Comparison of ENCODE assay signal across 1 cellular context in the genomic region with DNA sequence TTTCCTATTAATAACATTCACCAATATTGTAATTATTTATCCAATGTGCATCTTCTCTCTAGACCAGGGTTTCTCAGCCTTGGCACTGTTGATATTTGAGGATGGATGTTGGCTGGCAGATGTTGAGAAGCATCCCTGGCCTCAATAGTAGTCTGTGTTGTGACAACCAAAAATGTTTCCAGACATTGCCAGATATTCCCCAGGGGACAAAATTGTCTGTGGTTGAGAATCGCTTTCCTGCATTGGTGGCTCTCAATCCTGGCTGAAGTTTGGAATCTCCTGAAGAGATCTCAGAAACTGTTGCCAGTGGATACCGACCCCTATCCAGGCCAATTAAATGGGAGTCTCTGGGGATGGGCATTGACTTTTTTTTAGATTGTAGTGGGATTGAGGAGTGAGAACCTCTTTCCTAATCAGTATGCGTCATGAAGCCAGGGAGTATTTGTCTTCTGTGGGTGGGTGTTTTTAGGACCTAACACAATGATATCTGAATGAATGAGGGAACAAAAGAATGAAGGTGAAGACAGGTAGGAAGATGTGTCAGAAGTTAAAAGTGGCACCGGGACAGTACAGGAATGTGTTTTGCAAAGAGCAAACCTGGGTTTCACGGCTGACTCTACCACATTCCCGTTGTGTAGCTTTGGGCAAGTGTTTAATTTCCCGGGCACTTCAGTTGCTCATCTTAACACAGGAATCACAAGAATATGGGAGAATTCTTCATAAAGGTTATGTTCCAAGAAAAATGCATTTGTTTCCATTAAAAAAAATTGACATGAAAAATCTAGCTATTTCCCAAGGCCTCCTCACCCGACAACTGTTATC.
TF ChIP-seq lines count a peak whose summit lies in the region.

No MANE protein-coding gene starts in this region.

TF ChIP-seq in HepG2, 621 proteins besides CTCF, POLR2A, EP300 and RAD21:
- TF ChIP-seq SMARCC2 (IDR thresholded peaks at IDR 0.05) (no peak), SP4 (CRISPR knock-in tag; IDR thresholded peaks at IDR 0.05) (no peak), ZNF768 (CRISPR knock-in tag; IDR thresholded peaks at IDR 0.05) (no peak)
- TF ChIP-seq, protein P1, sequence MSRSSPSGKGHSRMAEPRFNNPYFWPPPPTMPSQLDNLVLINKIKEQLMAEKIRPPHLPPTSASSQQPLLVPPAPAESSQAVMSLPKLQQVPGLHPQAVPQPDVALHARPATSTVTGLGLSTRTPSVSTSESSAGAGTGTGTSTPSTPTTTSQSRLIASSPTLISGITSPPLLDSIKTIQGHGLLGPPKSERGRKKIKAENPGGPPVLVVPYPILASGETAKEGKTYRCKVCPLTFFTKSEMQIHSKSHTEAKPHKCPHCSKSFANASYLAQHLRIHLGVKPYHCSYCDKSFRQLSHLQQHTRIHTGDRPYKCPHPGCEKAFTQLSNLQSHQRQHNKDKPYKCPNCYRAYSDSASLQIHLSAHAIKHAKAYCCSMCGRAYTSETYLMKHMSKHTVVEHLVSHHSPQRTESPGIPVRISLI (CRISPR knock-in tag; IDR thresholded peaks at IDR 0.05; ENCODE audit: borderline replicate concordance), result no peak
